In genomic region chr3:111956449-111956848, GRCh38 we compare ENCODE assay signal across 1 cellular context.
TF ChIP-seq lines count a peak whose summit lies in the region.

No MANE protein-coding gene starts in this region.

TF ChIP-seq in endothelial cell of umbilical vein, 7 proteins besides CTCF, POLR2A, EP300 and RAD21:
- TF ChIP-seq EZH2 (IDR thresholded peaks at IDR 0.05; ENCODE audit: borderline replicate concordance, low read depth, low read length, severe bottlenecking) (no peak), MYC (IDR thresholded peaks at IDR 0.05; ENCODE audit: low read depth, low read length) (no peak), MAX (IDR thresholded peaks at IDR 0.05; ENCODE audit: insufficient read depth, insufficient read length) (no peak), POLR2AphosphoS5 (IDR thresholded peaks at IDR 0.05; ENCODE audit: insufficient read depth, low read depth, low read length) (no peak), GATA2 (IDR thresholded peaks at IDR 0.05; ENCODE audit: insufficient read depth, insufficient read length, low read depth, low read length) (no peak), FOS (IDR thresholded peaks at IDR 0.05; ENCODE audit: borderline replicate concordance, insufficient read depth, low read length) (no peak), JUN (IDR thresholded peaks at IDR 0.05; ENCODE audit: borderline replicate concordance, insufficient read depth, insufficient read length, low read depth) (no peak)
